In genomic region chr1:112704511-112704907, GRCh38 we compare ENCODE assay signal across 8 cellular contexts. TPM values are rescaled to one million over a fixed set of nuclear protein-coding genes. Genes with fewer than 3 reads are reported as not detected.
A peak's percentile ranks its signal among the peaks of the same experiment; 100 is the strongest.
DNase-seq lines count a peak whose midpoint lies in the region; ATAC-seq, FAIRE-seq and TF ChIP-seq lines count a peak whose summit lies in the region.

No MANE protein-coding gene starts in this region.

- DNase-seq in SK-N-SH (no peak), AML-193 (lab: John Stamatoyannopoulos, UW) (no peak), GM19239 (ENCODE audit: insufficient read length, low spot score) (no peak)
- no peak for DNase-seq in activated T-helper 2 cell treated with anti-CD3 and anti-CD28 coated beads, Interferon-gamma antibody, Interleukin-2, Interleukin-4, amounts not matched to agents 10 μg/mL and 5 μg/mL and 100 μg/mL, durations not matched to agents 14 hours and 24 hours and 36 hours (ENCODE audit: low spot score)

- H3K27ac Mint-ChIP-seq in activated T-helper 2 cell treated with anti-CD3 and anti-CD28 coated beads, Interferon-gamma antibody, Interleukin-2, Interleukin-4, amounts not matched to agents 10 μg/mL and 5 μg/mL and 100 μg/mL, durations not matched to agents 14 hours and 24 hours and 36 hours, result peak overlapping the region; percentile 88
- peak overlapping the region; percentile 69 for H3K27ac Mint-ChIP-seq in stimulated activated memory B cell treated with anti-CD40 and anti-IgM and Interleukin-4, amounts not matched to agents 10 μg/mL and 1 μg/mL and 100 μg/mL, for 72 hours

- no peak for FAIRE-seq in GM19239 (lab: Jason Lieb, UNC)

- ATAC-seq in SK-N-SH treated with all-trans-retinoic acid at 6 μM for 48 hours (no peak), GM19467 (IDR thresholded peaks at IDR 0.05; ENCODE audit: unreplicated experiment) (no peak)
- ATAC-seq in stimulated activated memory B cell treated with anti-CD40 and anti-IgM and Interleukin-4, amounts not matched to agents 10 μg/mL and 1 μg/mL and 100 μg/mL, for 72 hours, result no peak

- H3K27me3 ChIP-seq in SK-N-SH (ENCODE audit: insufficient read depth) (no peaks in the 10 kb centered on the region), iPS-18a (ENCODE audit: control insufficient read depth, insufficient read depth, low read length) (peaks cover 48% of the 10 kb centered on the region)

- H3K9me2 ChIP-seq in SK-N-SH, result no peaks in the 10 kb centered on the region

- H3K4me3 ChIP-seq in SK-N-SH (ENCODE audit: low read depth in 2 of 2, low read length in 1 of 2) (peak overlapping the region; percentile 93 to 94), iPS-18a (ENCODE audit: low read length) (peak overlapping the region; percentile 70)

- no peaks in the 10 kb centered on the region for H3K9me3 ChIP-seq in SK-N-SH
- no peaks in the 10 kb centered on the region for H3K9me3 ChIP-seq in iPS-18a (ENCODE audit: control insufficient read depth, low read depth, low read length)

- H2AFZ ChIP-seq in SK-N-SH (ENCODE audit: low read depth), result no peak overlapping the region

- intact Hi-C loops in activated T-helper 2 cell treated with anti-CD3 and anti-CD28 coated beads, Interferon-gamma antibody, Interleukin-2, Interleukin-4, amounts not matched to agents 10 μg/mL and 5 μg/mL and 100 μg/mL, durations not matched to agents 14 hours and 24 hours and 36 hours (cut with micrococcal nuclease), result loop anchor here (1.0 to 10.0 kb wide), 3 partner anchors 30 to 1080 kb away; partner anchors contain the start of genes MOV10 and WNT2B

- no peak for TF ChIP-seq EP300 in SK-N-SH (IDR thresholded peaks at IDR 0.05; ENCODE audit: borderline replicate concordance in 1 of 2, low read depth in 1 of 2, low read length in 1 of 2)

- TF ChIP-seq RAD21 in SK-N-SH (IDR thresholded peaks at IDR 0.05; ENCODE audit: low read length), result no peak

- CTCF ChIA-PET in SK-N-SH (lab: Yijun Ruan, JAX), result interaction anchor here (0.6 to 3.5 kb wide), 5 partner anchors 11 to 314 kb away, joined by 3 to 15 read pairs (median 8); partner anchors contain the start of genes MOV10 and PPM1J

- no peak for TF ChIP-seq CTCF in SK-N-SH (IDR thresholded peaks at IDR 0.05)

- H3K4me1 Mint-ChIP-seq in activated T-helper 2 cell treated with anti-CD3 and anti-CD28 coated beads, Interferon-gamma antibody, Interleukin-2, Interleukin-4, amounts not matched to agents 10 μg/mL and 5 μg/mL and 100 μg/mL, durations not matched to agents 14 hours and 24 hours and 36 hours (ENCODE audit: low read depth), result peaks cover 61% of the 10 kb centered on the region
- H3K4me1 Mint-ChIP-seq in stimulated activated memory B cell treated with anti-CD40 and anti-IgM and Interleukin-4, amounts not matched to agents 10 μg/mL and 1 μg/mL and 100 μg/mL, for 72 hours, result peaks cover 72% of the 10 kb centered on the region

- H3K9me3 Mint-ChIP-seq in activated T-helper 2 cell treated with anti-CD3 and anti-CD28 coated beads, Interferon-gamma antibody, Interleukin-2, Interleukin-4, amounts not matched to agents 10 μg/mL and 5 μg/mL and 100 μg/mL, durations not matched to agents 14 hours and 24 hours and 36 hours, result no peaks in the 10 kb centered on the region
- no peaks in the 10 kb centered on the region for H3K9me3 Mint-ChIP-seq in stimulated activated memory B cell treated with anti-CD40 and anti-IgM and Interleukin-4, amounts not matched to agents 10 μg/mL and 1 μg/mL and 100 μg/mL, for 72 hours

- POLR2A ChIA-PET in SK-N-SH (lab: Yijun Ruan, JAX), result interaction anchor here (0.8 to 2.6 kb wide), 3 partner anchors 11 to 30 kb away, joined by 3 to 8 read pairs (median 3); partner anchors contain the start of genes MOV10 and PPM1J

- peaks cover 43% of the 10 kb centered on the region for H3K79me2 ChIP-seq in SK-N-SH (ENCODE audit: insufficient read depth)

- peak overlapping the region; percentile 98 for H3K9ac ChIP-seq in SK-N-SH
- H3K9ac ChIP-seq in iPS-18a (ENCODE audit: low read length), result no peak overlapping the region

- peaks cover 14% of the 10 kb centered on the region for H3K27me3 Mint-ChIP-seq in activated T-helper 2 cell treated with anti-CD3 and anti-CD28 coated beads, Interferon-gamma antibody, Interleukin-2, Interleukin-4, amounts not matched to agents 10 μg/mL and 5 μg/mL and 100 μg/mL, durations not matched to agents 14 hours and 24 hours and 36 hours (ENCODE audit: low read depth)
- H3K27me3 Mint-ChIP-seq in stimulated activated memory B cell treated with anti-CD40 and anti-IgM and Interleukin-4, amounts not matched to agents 10 μg/mL and 1 μg/mL and 100 μg/mL, for 72 hours, result no peaks in the 10 kb centered on the region

- peaks cover 11% of the 10 kb centered on the region for H4K20me1 ChIP-seq in SK-N-SH (ENCODE audit: insufficient read depth)

- WGBS in SK-N-SH (ENCODE audit: low lambda C conversion rate), result 45% methylated on average over 4 of the region's 5 CpGs

- H3K27ac ChIP-seq in SK-N-SH (ENCODE audit: low read depth in 2 of 2, low read length in 1 of 2), result peak overlapping the region; percentile 67 to 87
- no peak overlapping the region for H3K27ac ChIP-seq in iPS-18a (ENCODE audit: low read length)

- H3K36me3 Mint-ChIP-seq in activated T-helper 2 cell treated with anti-CD3 and anti-CD28 coated beads, Interferon-gamma antibody, Interleukin-2, Interleukin-4, amounts not matched to agents 10 μg/mL and 5 μg/mL and 100 μg/mL, durations not matched to agents 14 hours and 24 hours and 36 hours (ENCODE audit: low read depth), result peaks cover 31% of the 10 kb centered on the region
- H3K36me3 Mint-ChIP-seq in stimulated activated memory B cell treated with anti-CD40 and anti-IgM and Interleukin-4, amounts not matched to agents 10 μg/mL and 1 μg/mL and 100 μg/mL, for 72 hours, result peaks cover 7% of the 10 kb centered on the region

- H3K36me3 ChIP-seq in SK-N-SH (replicated peaks in 1 of 2; ENCODE audit: control insufficient read depth in 1 of 2, insufficient read depth in 2 of 2, low read length in 1 of 2) (peaks cover 24 to 35% of the 10 kb centered on the region in 2 experiments), iPS-18a (ENCODE audit: control insufficient read depth, low read depth, low read length) (peaks cover 5% of the 10 kb centered on the region)

- peak overlapping the region; percentile 96 for H3K4me2 ChIP-seq in SK-N-SH

- H3K4me3 Mint-ChIP-seq in activated T-helper 2 cell treated with anti-CD3 and anti-CD28 coated beads, Interferon-gamma antibody, Interleukin-2, Interleukin-4, amounts not matched to agents 10 μg/mL and 5 μg/mL and 100 μg/mL, durations not matched to agents 14 hours and 24 hours and 36 hours (ENCODE audit: low read depth), result peak overlapping the region; percentile 78
- H3K4me3 Mint-ChIP-seq in stimulated activated memory B cell treated with anti-CD40 and anti-IgM and Interleukin-4, amounts not matched to agents 10 μg/mL and 1 μg/mL and 100 μg/mL, for 72 hours, result no peak overlapping the region

- peaks cover 40% of the 10 kb centered on the region for H3F3A ChIP-seq in SK-N-SH (replicated peaks; ENCODE audit: insufficient read depth)

- peaks cover 33 to 56% of the 10 kb centered on the region in 2 experiments; a peak in 3 of 4 replicates for H3K4me1 ChIP-seq in SK-N-SH (ENCODE audit: control insufficient read depth in 1 of 2, insufficient read depth in 2 of 2, low read depth in 1 of 2, low read length in 1 of 2)
- H3K4me1 ChIP-seq in iPS-18a (ENCODE audit: control insufficient read depth, low read depth, low read length), result peaks cover 44% of the 10 kb centered on the region

TF ChIP-seq in SK-N-SH, 30 proteins besides CTCF, POLR2A, EP300 and RAD21 (continues in another document):
- TF ChIP-seq IRF3 (IDR thresholded peaks at IDR 0.05; ENCODE audit: low read depth, low read length) (no peak), ELF1 (IDR thresholded peaks at IDR 0.05) (no peak)

TF ChIP-seq in SK-N-SH treated with all-trans-retinoic acid at 6 μM for 48 hours, 23 proteins besides CTCF, POLR2A, EP300 and RAD21 (continues in another document):
- no peak for TF ChIP-seq ZFP30 (CRISPR knock-in tag; IDR thresholded peaks at IDR 0.05)
- no peak for TF ChIP-seq SNAI2 (CRISPR knock-in tag; IDR thresholded peaks at IDR 0.05)
- TF ChIP-seq CSRNP3 (CRISPR knock-in tag; IDR thresholded peaks at IDR 0.05), result no peak
- no peak for TF ChIP-seq ZNF8 (CRISPR knock-in tag; IDR thresholded peaks at IDR 0.05)
- TF ChIP-seq ISL1 (CRISPR knock-in tag; IDR thresholded peaks at IDR 0.05), result no peak
- TF ChIP-seq RARB (CRISPR knock-in tag; IDR thresholded peaks at IDR 0.05), result no peak
- no peak for TF ChIP-seq PPARA (CRISPR knock-in tag; IDR thresholded peaks at IDR 0.05; ENCODE audit: borderline replicate concordance)
- no peak for TF ChIP-seq TCF4 (CRISPR knock-in tag; IDR thresholded peaks at IDR 0.05; ENCODE audit: borderline replicate concordance)
- no peak for TF ChIP-seq OSR1 (CRISPR knock-in tag; IDR thresholded peaks at IDR 0.05)

RNA-seq across cellular contexts. Expression of gene RHOC, which starts 2.4 kb away (rescaled TPM):
- 961 and 1,028 TPM in 2 replicates for polyA plus RNA-seq in SK-N-SH (2012; rRNA removed)
- polyA plus RNA-seq in SK-N-SH (2012; cell fraction: cytosol; rRNA removed), result 761 and 772 TPM in 2 replicates
- 538 and 661 TPM in 2 replicates for polyA plus RNA-seq in SK-N-SH (2012; cell fraction: nucleus; rRNA removed)
- total RNA-seq in activated T-helper 2 cell treated with anti-CD3 and anti-CD28 coated beads, Interferon-gamma antibody, Interleukin-2, Interleukin-4, amounts not matched to agents 10 μg/mL and 5 μg/mL and 100 μg/mL, durations not matched to agents 14 hours and 24 hours and 36 hours, result 68.7 and 74.7 TPM in 2 replicates

RNA-seq across cellular contexts. Expression of gene PPM1J, which starts 10.6 kb away (rescaled TPM):
- polyA plus RNA-seq in SK-N-SH (2012; rRNA removed), result 5.3 and 6.7 TPM in 2 replicates
- polyA plus RNA-seq in SK-N-SH (2012; cell fraction: cytosol; rRNA removed), result 2.7 and 3.7 TPM in 2 replicates
- polyA plus RNA-seq in SK-N-SH (2012; cell fraction: nucleus; rRNA removed), result 21.9 and 22.0 TPM in 2 replicates
- 0.59 and 0.67 TPM in 2 replicates for total RNA-seq in activated T-helper 2 cell treated with anti-CD3 and anti-CD28 coated beads, Interferon-gamma antibody, Interleukin-2, Interleukin-4, amounts not matched to agents 10 μg/mL and 5 μg/mL and 100 μg/mL, durations not matched to agents 14 hours and 24 hours and 36 hours

RNA-seq across cellular contexts. Expression of gene MOV10, which starts 30.1 kb away (rescaled TPM):
- 81.0 and 87.4 TPM in 2 replicates for polyA plus RNA-seq in SK-N-SH (2012; rRNA removed)
- 25.9 and 38.1 TPM in 2 replicates for polyA plus RNA-seq in SK-N-SH (2012; cell fraction: cytosol; rRNA removed)
- polyA plus RNA-seq in SK-N-SH (2012; cell fraction: nucleus; rRNA removed), result 325 and 510 TPM in 2 replicates
- total RNA-seq in activated T-helper 2 cell treated with anti-CD3 and anti-CD28 coated beads, Interferon-gamma antibody, Interleukin-2, Interleukin-4, amounts not matched to agents 10 μg/mL and 5 μg/mL and 100 μg/mL, durations not matched to agents 14 hours and 24 hours and 36 hours, result 64.5 and 68.1 TPM in 2 replicates
